8 cellular contexts compared by ENCODE assay signal in genomic region chr1:40438391-40439015, GRCh38. TPM values are rescaled to one million over a fixed set of nuclear protein-coding genes. Genes with fewer than 3 reads are reported as not detected.
A peak's percentile ranks its signal among the peaks of the same experiment; 100 is the strongest.
DNase-seq lines count a peak whose midpoint lies in the region; ATAC-seq, FAIRE-seq and TF ChIP-seq lines count a peak whose summit lies in the region.
"Had no signal": no experiment of that assay in that cellular context is flagged by ENCODE, and none has a peak within 500 bp of the region (broad histone marks: within the 10 kb centered on the region; RNA-seq: fewer than 3 reads in every experiment).

No MANE protein-coding gene starts in this region.

- intact Hi-C loops in gastrocnemius medialis (cut with DNase I; ENCODE audit: low total_unique reads), result no loop called here

- DNase-seq in D721Med (ENCODE audit: insufficient read length, low spot score) (peak; percentile 29), HAP-1 (ENCODE audit: low spot score in 2 of 2) (peak; percentile 30 to 31), SKM-1 treated with dmso at 0.1 percent for 144 hours (lab: John Stamatoyannopoulos, UW; ENCODE audit: unreplicated experiment) (peak; percentile 13), foreskin fibroblast (peak; percentile 16 to 51), gastrocnemius medialis (no peak), GDM1 (lab: John Stamatoyannopoulos, UW) (no peak)

- FAIRE-seq in D721Med (lab: Jason Lieb, UNC), result peak; percentile 89

- H3K36me3 ChIP-seq in HAP-1 (replicated peaks), result no peaks in the 10 kb centered on the region
- no peaks in the 10 kb centered on the region for H3K36me3 ChIP-seq in gastrocnemius medialis

- no peak overlapping the region for H3K4me3 ChIP-seq in HAP-1
- no peak overlapping the region for H3K4me3 ChIP-seq in foreskin fibroblast (ENCODE audit: low read depth in 1 of 2, low read length in 2 of 2)
- H3K4me3 ChIP-seq in gastrocnemius medialis, result no peak overlapping the region
- H3K4me3 ChIP-seq: SK-N-MC had no signal

- TF ChIP-seq POLR2A in gastrocnemius medialis (IDR thresholded peaks at IDR 0.05), result no peak

- ATAC-seq in gastrocnemius medialis (no peak), GM18502 (IDR thresholded peaks at IDR 0.05; ENCODE audit: poor library complexity, unreplicated experiment) (no peak)

- H3K9me3 ChIP-seq in HAP-1 (no peaks in the 10 kb centered on the region), gastrocnemius medialis (no peaks in the 10 kb centered on the region)

- H3K27me3 ChIP-seq in HAP-1 (ENCODE audit: low read depth) (no peaks in the 10 kb centered on the region), gastrocnemius medialis (no peaks in the 10 kb centered on the region)

- H3K27ac ChIP-seq in gastrocnemius medialis, result no peak overlapping the region
- H3K27ac ChIP-seq: SK-N-MC had no signal

- TF ChIP-seq CTCF in D721Med (IDR thresholded peaks at IDR 0.05; ENCODE audit: insufficient read depth, missing control alignments), result peak; percentile 71
- TF ChIP-seq CTCF in foreskin fibroblast (IDR thresholded peaks at IDR 0.05; ENCODE audit: low read depth, low read length), result peak; percentile 56
- peak in 3 of 5 experiments; percentile 14 to 47 (median 20) for TF ChIP-seq CTCF in gastrocnemius medialis (IDR thresholded peaks at IDR 0.05 in 4 of 5, conservative IDR thresholded peaks at IDR 0.05 in 1 of 5)

- H3K4me1 ChIP-seq in HAP-1 (no peaks in the 10 kb centered on the region), gastrocnemius medialis (no peaks in the 10 kb centered on the region)

- in situ Hi-C loops in HAP-1 (cut with MboI; ENCODE audit: low sequenced_read_pairs), result no loop called here
- in situ Hi-C loops in gastrocnemius medialis (cut with MboI; ENCODE audit: low sequenced_read_pairs in 4 of 4), result no loop called here

RNA-seq across cellular contexts. Expression of gene ZFP69B, which starts 11.8 kb away (rescaled TPM):
- total RNA-seq in gastrocnemius medialis, result under 1 TPM in 3 of 4 donors, not detected in 1; 0.20 to 0.36 (median 0.35) TPM

RNA-seq across cellular contexts. Expression of gene ZFP69, which starts 38.6 kb away (rescaled TPM):
- under 1 TPM in 3 of 4 donors, not detected in 1; 0.13 to 0.41 (median 0.29) TPM for total RNA-seq in gastrocnemius medialis

Comparison
In these comparisons a context has a peak if more than half of its experiments do, and no peak if none do; other contexts are left out.
1. DNase-seq: peak in D721Med (single experiment), HAP-1 (2 of 2), SKM-1 treated with dmso at 0.1 percent for 144 hours (single experiment) and foreskin fibroblast (2 of 2); none in gastrocnemius medialis (0 of 2) and GDM1 (single experiment).
2. CTCF ChIP-seq: peak in every context shown above with its lines; median percentile 71 in D721Med; 56 in foreskin fibroblast; 20 in gastrocnemius medialis.